ENCODE assay signal across 1 cellular context in genomic region chr11:118002010-118002540, GRCh38.
TF ChIP-seq lines count a peak whose summit lies in the region.

No MANE protein-coding gene starts in this region.

TF ChIP-seq in K562, 482 proteins besides CTCF, POLR2A, EP300 and RAD21 (continued from another document and continues in another):
- peak in 1 of 2 experiments; percentile 95; a peak in 2 of 4 replicates for TF ChIP-seq ZNF639 (CRISPR knock-in tag; conservative IDR thresholded peaks at IDR 0.05 in 1 of 2, IDR thresholded peaks at IDR 0.05 in 1 of 2)
- TF ChIP-seq RB1 (IDR thresholded peaks at IDR 0.05; ENCODE audit: low read depth): peak; percentile 17; the same call in 1 of the 2 replicates
- peak in 1 of 2 experiments; percentile 49; a peak in 1 of 4 replicates for TF ChIP-seq ZNF318 (IDR thresholded peaks at IDR 0.05; ENCODE audit: borderline replicate concordance in 1 of 2, low read depth in 1 of 2)
- no peak for TF ChIP-seq CBX3 (IDR thresholded peaks at IDR 0.05; ENCODE audit: borderline replicate concordance in 1 of 2, low read length in 2 of 2)
- TF ChIP-seq ZNF408 (CRISPR knock-in tag; IDR thresholded peaks at IDR 0.05; ENCODE audit: low read depth): no peak
- TF ChIP-seq MTA2 (IDR thresholded peaks at IDR 0.05; ENCODE audit: low read depth): 0 out of 2 replicates have a peak, but pooled peaks have one; percentile 25
- TF ChIP-seq NFIC (IDR thresholded peaks at IDR 0.05): no peak
- TF ChIP-seq C11orf30 (IDR thresholded peaks at IDR 0.05; ENCODE audit: low read depth): peak; percentile 84
- TF ChIP-seq POLR2B (IDR thresholded peaks at IDR 0.05; ENCODE audit: low read depth, partially characterized antibody): peak; percentile 19
- no peak for TF ChIP-seq HNRNPUL1 (IDR thresholded peaks at IDR 0.05; ENCODE audit: low read length)
- no peak for TF ChIP-seq RBM14 (IDR thresholded peaks at IDR 0.05; ENCODE audit: borderline replicate concordance, insufficient read depth, low read depth, low read length)
- TF ChIP-seq NR4A1 (CRISPR knock-in tag; IDR thresholded peaks at IDR 0.05): no peak
- peak; percentile 98 for TF ChIP-seq NR4A1 (tag; IDR thresholded peaks at IDR 0.05)
- no peak for TF ChIP-seq BHLHE40 (IDR thresholded peaks at IDR 0.05; ENCODE audit: low read length)
- TF ChIP-seq NR2C1 (IDR thresholded peaks at IDR 0.05): no peak
- TF ChIP-seq NR2C1 (tag; IDR thresholded peaks at IDR 0.05): peak; percentile 91
- TF ChIP-seq NR3C1 (CRISPR knock-in tag; IDR thresholded peaks at IDR 0.05): no peak
- TF ChIP-seq KHSRP (IDR thresholded peaks at IDR 0.05): no peak
- TF ChIP-seq GATA2 (CRISPR knock-in tag; IDR thresholded peaks at IDR 0.05): peak; percentile 39
- no peak for TF ChIP-seq MCM5 (IDR thresholded peaks at IDR 0.05; ENCODE audit: low read depth)
- no peak for TF ChIP-seq U2AF1 (optimal IDR thresholded peaks at IDR 0.05; ENCODE audit: low read depth, low read length)
- TF ChIP-seq MBD2 (IDR thresholded peaks at IDR 0.05; ENCODE audit: borderline replicate concordance, low read depth): no peak
- TF ChIP-seq EHMT2 (IDR thresholded peaks at IDR 0.05): no peak
- no peak for TF ChIP-seq HNRNPH1 (optimal IDR thresholded peaks at IDR 0.05; ENCODE audit: low read depth, low read length)
- no peak for TF ChIP-seq ZNF174 (CRISPR knock-in tag; IDR thresholded peaks at IDR 0.05)
- peak; percentile 26 to 73; a peak in 1 of 4 replicates for TF ChIP-seq TBL1XR1 (IDR thresholded peaks at IDR 0.05; ENCODE audit: low read length in 2 of 2)
- no peak for TF ChIP-seq TCF7 (IDR thresholded peaks at IDR 0.05; ENCODE audit: borderline replicate concordance)
- TF ChIP-seq MYC (IDR thresholded peaks at IDR 0.05; ENCODE audit: low read depth, low read length): 0 out of 2 replicates have a peak, but pooled peaks have one; percentile 44
- no peak for TF ChIP-seq MYC (CRISPR knock-in tag; IDR thresholded peaks at IDR 0.05; ENCODE audit: borderline replicate concordance, low read depth)
- TF ChIP-seq RBM39 (optimal IDR thresholded peaks at IDR 0.05; ENCODE audit: low read depth, low read length): no peak
- TF ChIP-seq, protein P1, sequence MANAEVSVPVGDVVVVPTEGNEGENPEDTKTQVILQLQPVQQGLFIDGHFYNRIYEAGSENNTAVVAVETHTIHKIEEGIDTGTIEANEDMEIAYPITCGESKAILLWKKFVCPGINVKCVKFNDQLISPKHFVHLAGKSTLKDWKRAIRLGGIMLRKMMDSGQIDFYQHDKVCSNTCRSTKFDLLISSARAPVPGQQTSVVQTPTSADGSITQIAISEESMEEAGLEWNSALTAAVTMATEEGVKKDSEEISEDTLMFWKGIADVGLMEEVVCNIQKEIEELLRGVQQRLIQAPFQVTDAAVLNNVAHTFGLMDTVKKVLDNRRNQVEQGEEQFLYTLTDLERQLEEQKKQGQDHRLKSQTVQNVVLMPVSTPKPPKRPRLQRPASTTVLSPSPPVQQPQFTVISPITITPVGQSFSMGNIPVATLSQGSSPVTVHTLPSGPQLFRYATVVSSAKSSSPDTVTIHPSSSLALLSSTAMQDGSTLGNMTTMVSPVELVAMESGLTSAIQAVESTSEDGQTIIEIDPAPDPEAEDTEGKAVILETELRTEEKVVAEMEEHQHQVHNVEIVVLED (CRISPR knock-in tag; IDR thresholded peaks at IDR 0.05): peak; percentile 57
- peak; percentile 94 for TF ChIP-seq ZNF583 (CRISPR knock-in tag; IDR thresholded peaks at IDR 0.05)
- no peak for TF ChIP-seq MEIS2 (IDR thresholded peaks at IDR 0.05; ENCODE audit: partially characterized antibody)
- TF ChIP-seq CXXC5 (CRISPR knock-in tag; IDR thresholded peaks at IDR 0.05): no peak; the same call in none of the 2 replicates
- TF ChIP-seq KDM2B (CRISPR knock-in tag; IDR thresholded peaks at IDR 0.05): no peak
- no peak for TF ChIP-seq RBM34 (IDR thresholded peaks at IDR 0.05; ENCODE audit: borderline replicate concordance, insufficient read depth, low read length)
- TF ChIP-seq NFRKB (IDR thresholded peaks at IDR 0.05; ENCODE audit: low read depth): 0 out of 2 replicates have a peak, but pooled peaks have one; percentile 15
- no peak for TF ChIP-seq CHD2 (IDR thresholded peaks at IDR 0.05; ENCODE audit: low read depth, low read length)
- TF ChIP-seq KAT7 (CRISPR knock-in tag; IDR thresholded peaks at IDR 0.05; ENCODE audit: borderline replicate concordance): 0 out of 2 replicates have a peak, but pooled peaks have one; percentile 17
- TF ChIP-seq SRSF1 (IDR thresholded peaks at IDR 0.05; ENCODE audit: low read depth, low read length): no peak
- peak; percentile 89 for TF ChIP-seq DDX20 (tag; IDR thresholded peaks at IDR 0.05; ENCODE audit: low read depth)
- TF ChIP-seq ZNF133 (CRISPR knock-in tag; IDR thresholded peaks at IDR 0.05): 0 out of 2 replicates have a peak, but pooled peaks have one; percentile 78
- TF ChIP-seq ZNF23 (CRISPR knock-in tag; IDR thresholded peaks at IDR 0.05): no peak
- no peak for TF ChIP-seq SMARCA5 (IDR thresholded peaks at IDR 0.05)
- no peak for TF ChIP-seq KLF16 (IDR thresholded peaks at IDR 0.05)
- no peak for TF ChIP-seq ZKSCAN3 (CRISPR knock-in tag; IDR thresholded peaks at IDR 0.05)
- no peak for TF ChIP-seq RBM17 (IDR thresholded peaks at IDR 0.05; ENCODE audit: borderline replicate concordance, low read depth, low read length)
- TF ChIP-seq ZNF717 (CRISPR knock-in tag; IDR thresholded peaks at IDR 0.05): no peak
- TF ChIP-seq BACH1 (tag; IDR thresholded peaks at IDR 0.05): peak; percentile 95
- TF ChIP-seq DNMT1 (IDR thresholded peaks at IDR 0.05): no peak
- no peak for TF ChIP-seq ZBED1 (IDR thresholded peaks at IDR 0.05)
- no peak for TF ChIP-seq HCFC1 (IDR thresholded peaks at IDR 0.05; ENCODE audit: low read depth, low read length)
- peak; percentile 66; the same call in 1 of the 2 replicates for TF ChIP-seq ZBTB12 (CRISPR knock-in tag; IDR thresholded peaks at IDR 0.05)
- TF ChIP-seq DMBX1 (CRISPR knock-in tag; IDR thresholded peaks at IDR 0.05; ENCODE audit: borderline replicate concordance): peak; percentile 93
- no peak for TF ChIP-seq SMAD2 (IDR thresholded peaks at IDR 0.05; ENCODE audit: low read depth, low read length)
- TF ChIP-seq ELK1 (CRISPR knock-in tag; IDR thresholded peaks at IDR 0.05): no peak
- TF ChIP-seq SREBF2 (CRISPR knock-in tag; IDR thresholded peaks at IDR 0.05): no peak
- no peak for TF ChIP-seq TFAP4 (CRISPR knock-in tag; IDR thresholded peaks at IDR 0.05; ENCODE audit: borderline replicate concordance)
- TF ChIP-seq, protein P2, sequence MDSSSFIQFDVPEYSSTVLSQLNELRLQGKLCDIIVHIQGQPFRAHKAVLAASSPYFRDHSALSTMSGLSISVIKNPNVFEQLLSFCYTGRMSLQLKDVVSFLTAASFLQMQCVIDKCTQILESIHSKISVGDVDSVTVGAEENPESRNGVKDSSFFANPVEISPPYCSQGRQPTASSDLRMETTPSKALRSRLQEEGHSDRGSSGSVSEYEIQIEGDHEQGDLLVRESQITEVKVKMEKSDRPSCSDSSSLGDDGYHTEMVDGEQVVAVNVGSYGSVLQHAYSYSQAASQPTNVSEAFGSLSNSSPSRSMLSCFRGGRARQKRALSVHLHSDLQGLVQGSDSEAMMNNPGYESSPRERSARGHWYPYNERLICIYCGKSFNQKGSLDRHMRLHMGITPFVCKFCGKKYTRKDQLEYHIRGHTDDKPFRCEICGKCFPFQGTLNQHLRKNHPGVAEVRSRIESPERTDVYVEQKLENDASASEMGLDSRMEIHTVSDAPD (CRISPR knock-in tag; IDR thresholded peaks at IDR 0.05): no peak
- TF ChIP-seq ZFP36 (IDR thresholded peaks at IDR 0.05; ENCODE audit: low read depth, low read length, partially characterized antibody): no peak
- no peak for TF ChIP-seq ZNF696 (CRISPR knock-in tag; conservative IDR thresholded peaks at IDR 0.05)
- no peak for TF ChIP-seq HDAC6 (IDR thresholded peaks at IDR 0.05; ENCODE audit: low read depth, low read length)
- TF ChIP-seq ZNF384 (IDR thresholded peaks at IDR 0.05; ENCODE audit: low read depth, low read length): no peak
- no peak for TF ChIP-seq ZNF830 (CRISPR knock-in tag; IDR thresholded peaks at IDR 0.05)
- TF ChIP-seq FOXP1 (CRISPR knock-in tag; IDR thresholded peaks at IDR 0.05): no peak
- no peak for TF ChIP-seq MED1 (CRISPR knock-in tag; IDR thresholded peaks at IDR 0.05; ENCODE audit: borderline replicate concordance)
- TF ChIP-seq IRF2 (CRISPR knock-in tag; IDR thresholded peaks at IDR 0.05): no peak
